In the genomic region with DNA sequence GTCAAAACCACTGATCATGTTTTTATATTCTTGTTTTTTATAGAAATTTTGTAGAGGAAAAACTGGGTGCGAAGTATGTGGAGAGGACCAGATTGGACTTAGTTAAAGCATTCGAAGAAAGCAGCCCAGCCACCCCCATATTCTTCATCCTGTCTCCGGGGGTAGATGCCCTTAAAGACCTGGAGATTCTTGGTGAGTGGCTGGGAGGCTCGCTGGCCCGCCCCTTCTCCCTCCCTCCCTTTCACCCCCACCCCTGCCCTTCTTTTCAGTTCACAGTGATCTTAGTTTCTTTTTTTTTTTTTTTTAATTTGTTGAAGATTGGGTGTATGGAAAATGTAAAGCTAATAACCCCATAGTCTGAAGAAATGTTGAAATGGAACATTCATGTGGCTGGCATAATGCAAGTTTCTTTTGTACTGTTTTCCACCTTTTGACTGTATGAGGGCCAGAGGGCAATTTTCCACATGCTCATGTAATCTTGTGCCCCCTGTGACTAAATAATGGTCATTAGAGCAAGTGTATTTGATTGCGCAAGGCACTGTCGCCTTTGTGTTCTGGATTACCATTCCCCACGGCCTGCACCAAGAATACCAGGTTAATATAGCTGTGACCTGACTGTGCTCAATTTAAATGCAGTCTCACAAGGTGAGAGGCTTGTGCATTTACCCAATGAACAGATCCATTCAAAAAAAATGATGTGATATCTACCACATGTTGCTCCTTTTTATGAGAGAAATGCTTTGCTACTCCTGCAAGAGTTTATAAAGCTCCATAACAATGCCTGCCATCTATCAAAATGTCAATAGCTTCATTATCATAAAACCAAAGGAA, we compare ENCODE assay signal across 26 cellular contexts.
DNase-seq lines count a peak whose midpoint lies in the region; ATAC-seq, FAIRE-seq and TF ChIP-seq lines count a peak whose summit lies in the region.
"Had no signal": no experiment of that assay in that cellular context is flagged by ENCODE, and none has a peak within 500 bp of the region (broad histone marks: within the 10 kb centered on the region; RNA-seq: fewer than 3 reads in every experiment).

No MANE protein-coding gene starts in this region.

- DNase-seq in NCI-H748 (lab: John Stamatoyannopoulos, UW; ENCODE audit: unreplicated experiment): peak; percentile 24
- DNase-seq in NCI-H748 treated with DMSO at 0.1 percent for 48 hours (lab: John Stamatoyannopoulos, UW): no peak
- DNase-seq in NCI-H146 treated with DMSO at 0.1 percent for 48 hours (lab: John Stamatoyannopoulos, UW; ENCODE audit: unreplicated experiment): peak; percentile 63
- peak; percentile 44 for DNase-seq in small intestine
- DNase-seq in upper lobe of right lung: no peak
- DNase-seq: activated CD4-positive, alpha-beta T cell treated with anti-CD3 and anti-CD28 coated beads for 36 hours; activated CD8-positive, alpha-beta memory T cell treated with anti-CD3 and anti-CD28 coated beads for 24 hours; activated gamma-delta T cell treated with Interleukin-2 at 50 U/mL for 16 hours; CD4-positive, CD25-positive, alpha-beta regulatory T cell; effector memory CD8-positive, alpha-beta T cell; foreskin fibroblast; heart left ventricle; left cardiac atrium; NCI-H1092; NK-92 treated with Interleukin-12 subunit alpha and Interleukin-12 subunit beta, amount 100 ng/mL, for 24 hours; PC-3; stimulated activated CD4-positive, alpha-beta T cell treated with anti-CD3 and anti-CD28 coated beads, Interleukin-15, amount 100 ng/mL, for 24 hours; stimulated activated naive CD4-positive, alpha-beta T cell treated with Interleukin-2 at 50 U/mL for 16 hours; uterus had no signal

- no peaks in the 10 kb centered on the region for H3K27me3 ChIP-seq in ectodermal cell (ENCODE audit: control insufficient read depth, insufficient read depth, low read length, poor library complexity, severe bottlenecking)
- H3K27me3 ChIP-seq in small intestine (ENCODE audit: control insufficient read depth in 2 of 2, insufficient read depth in 2 of 2, low read length in 2 of 2): no peaks in the 10 kb centered on the region
- H3K27me3 ChIP-seq in upper lobe of right lung: no peaks in the 10 kb centered on the region
- H3K27me3 ChIP-seq: heart left ventricle, neural progenitor cell, uterus had no signal

- intact Hi-C loops in upper lobe of right lung (cut with DNase I): no loop called here

- 67 to 80% methylated on average over 5 to 6 of the region's 8 CpGs for WGBS in ectodermal cell, 2 experiments
- 57 to 75% (median 73%) methylated on average over 8 of the region's 8 CpGs for WGBS in small intestine, 3 donors

- H3K4me1 ChIP-seq in ectodermal cell (ENCODE audit: control insufficient read depth, insufficient read depth, low read length) (peaks cover 24% of the 10 kb centered on the region), small intestine (ENCODE audit: control insufficient read depth in 2 of 2, insufficient read depth in 1 of 2, low read depth in 1 of 2, low read length in 1 of 2) (peaks cover 0 to 4% of the 10 kb centered on the region in 2 donors), upper lobe of right lung (no peaks in the 10 kb centered on the region)
- H3K4me1 ChIP-seq: uterus had no signal

- H3K36me3 ChIP-seq in ectodermal cell (ENCODE audit: control insufficient read depth, insufficient read depth, low read length) (no peaks in the 10 kb centered on the region), small intestine (ENCODE audit: control insufficient read depth in 2 of 2, insufficient read depth in 2 of 2, low read length in 2 of 2) (no peaks in the 10 kb centered on the region), upper lobe of right lung (no peaks in the 10 kb centered on the region)
- H3K36me3 ChIP-seq: heart left ventricle, neural progenitor cell, uterus had no signal

- ATAC-seq in HG03457 (IDR thresholded peaks at IDR 0.05; ENCODE audit: unreplicated experiment): no peak
- no peak for ATAC-seq in upper lobe of right lung
- ATAC-seq in HG03045 (IDR thresholded peaks at IDR 0.05; ENCODE audit: unreplicated experiment): no peak
- ATAC-seq: activated CD4-positive, alpha-beta T cell treated with anti-CD3 and anti-CD28 coated beads for 36 hours; effector memory CD8-positive, alpha-beta T cell; esophagus mucosa; GM12878; heart left ventricle; left cardiac atrium; PC-3; SK-N-SH treated with all-trans-retinoic acid at 6 μM for 48 hours had no signal

- no peak for FAIRE-seq in small intestine (lab: Jason Lieb, UNC)
- FAIRE-seq: GM12878 had no signal

- no peak for TF ChIP-seq CTCF in upper lobe of right lung (IDR thresholded peaks at IDR 0.05)

- H3K4me3 ChIP-seq in ectodermal cell (ENCODE audit: insufficient read depth, low read depth, low read length) (no peak overlapping the region), small intestine (ENCODE audit: low read depth in 1 of 2, low read length in 2 of 2) (no peak overlapping the region), upper lobe of right lung (no peak overlapping the region)
- H3K4me3 ChIP-seq: GM12878, heart left ventricle, neural progenitor cell, uterus had no signal

- H3K27ac ChIP-seq in ectodermal cell (ENCODE audit: insufficient read depth, low read depth, low read length, poor library complexity, severe bottlenecking): peak overlapping the region; percentile 56
- H3K27ac ChIP-seq in small intestine (ENCODE audit: low read depth in 1 of 2, low read length in 1 of 2): no peak overlapping the region
- no peak overlapping the region for H3K27ac ChIP-seq in upper lobe of right lung
- H3K27ac ChIP-seq: heart left ventricle, neural progenitor cell, uterus had no signal

- H3K9me3 ChIP-seq in ectodermal cell (ENCODE audit: control insufficient read depth, low read length): no peaks in the 10 kb centered on the region
- no peaks in the 10 kb centered on the region for H3K9me3 ChIP-seq in small intestine (ENCODE audit: control insufficient read depth, low read depth)
- H3K9me3 ChIP-seq in upper lobe of right lung: no peaks in the 10 kb centered on the region
- H3K9me3 ChIP-seq: heart left ventricle, uterus had no signal

Comparison
In these comparisons a context has a peak if more than half of its experiments do, and no peak if none do; other contexts are left out.
1. DNase-seq: peak in NCI-H748 (single experiment), NCI-H146 treated with DMSO at 0.1 percent for 48 hours (single experiment) and small intestine (single experiment); none in NCI-H748 treated with DMSO at 0.1 percent for 48 hours (single experiment) and upper lobe of right lung (single experiment).